Comparison of ENCODE assay signal across 17 cellular contexts in genomic region chr2:73956211-73956865, GRCh38. TPM values are rescaled to one million over a fixed set of nuclear protein-coding genes. Genes with fewer than 3 reads are reported as not detected.
A peak's percentile ranks its signal among the peaks of the same experiment; 100 is the strongest.
DNase-seq lines count a peak whose midpoint lies in the region; ATAC-seq, FAIRE-seq and TF ChIP-seq lines count a peak whose summit lies in the region.
"Had no signal": no experiment of that assay in that cellular context is flagged by ENCODE, and none has a peak within 500 bp of the region (broad histone marks: within the 10 kb centered on the region; RNA-seq: fewer than 3 reads in every experiment).

No MANE protein-coding gene starts in this region.

- no peak overlapping the region for H3K4me2 ChIP-seq in mesendoderm (ENCODE audit: low read length)

- no CpG with 5 or more reads among the region's 5 CpGs for WGBS in mesendoderm (ENCODE audit: extremely low coverage, insufficient coverage, low lambda C conversion rate)

- no peak for DNase-seq in stimulated activated naive CD8-positive, alpha-beta T cell treated with anti-CD3 and anti-CD28 coated beads, Interleukin-15, Interleukin-2, amounts not matched to agents 100 U/mL and 50 U/mL, for 24 hours
- peak; percentile 16 for DNase-seq in mesendoderm
- no peak for DNase-seq in kidney
- DNase-seq in HuH-7 (ENCODE audit: low spot score), result no peak
- no peak for DNase-seq in CD14-positive monocyte (ENCODE audit: low spot score)
- DNase-seq in HUDEP-2 (lab: John Stamatoyannopoulos, UW; ENCODE audit: unreplicated experiment in 76 of 76), result no peak
- DNase-seq: NCI-H146, NCI-H2081 treated with DMSO at 0.1 percent for 48 hours, NCI-H2227 treated with DMSO at 0.1 percent for 48 hours, NCI-H526 treated with DMSO at 0.1 percent for 48 hours, OCI-M1, SJCRH30 had no signal

- H2BK15ac ChIP-seq in mesendoderm (replicated peaks; ENCODE audit: low read depth), result no peak overlapping the region

- H2BK5ac ChIP-seq in mesendoderm (ENCODE audit: low read length), result no peak overlapping the region

- H3K23ac ChIP-seq in mesendoderm (ENCODE audit: low read length), result no peak overlapping the region

- H3K27me3 Mint-ChIP-seq in stimulated activated naive CD8-positive, alpha-beta T cell treated with anti-CD3 and anti-CD28 coated beads, Interleukin-15, Interleukin-2, amounts not matched to agents 100 ng/mL and 50 ng/mL, for 24 hours, result no peaks in the 10 kb centered on the region
- H3K27me3 Mint-ChIP-seq in activated T-helper 17 cell treated with anti-CD3 and anti-CD28 coated beads, Interleukin-2, amount 50 U/mL, for 72 hours, result no peaks in the 10 kb centered on the region
- H3K27me3 Mint-ChIP-seq in CD14-positive monocyte (ENCODE audit: low read depth in 3 of 3), result no peaks in the 10 kb centered on the region

- no peaks in the 10 kb centered on the region for H3K4me1 ChIP-seq in mesendoderm (ENCODE audit: control insufficient read depth, low read depth, low read length)
- H3K4me1 ChIP-seq in kidney (ENCODE audit: control insufficient read depth in 1 of 2, insufficient read depth in 1 of 2, low read depth in 1 of 2, low read length in 2 of 2), result peaks cover 0 to 2% of the 10 kb centered on the region in 2 donors
- H3K4me1 ChIP-seq: SJCRH30 had no signal

- no peak overlapping the region for H2AK5ac ChIP-seq in mesendoderm (ENCODE audit: low read length)

- peaks cover 7% of the 10 kb centered on the region for H3K36me3 ChIP-seq in mesendoderm (ENCODE audit: control insufficient read depth, insufficient read depth, low read length)
- peaks cover 18 to 51% of the 10 kb centered on the region in 2 donors for H3K36me3 ChIP-seq in kidney (ENCODE audit: control insufficient read depth in 1 of 2, insufficient read depth in 2 of 2, low read length in 2 of 2)

- no peak for FAIRE-seq in kidney (lab: Jason Lieb, UNC)
- FAIRE-seq: D721Med, H54 had no signal

- no peak overlapping the region for H3K4me3 Mint-ChIP-seq in stimulated activated naive CD8-positive, alpha-beta T cell treated with anti-CD3 and anti-CD28 coated beads, Interleukin-15, Interleukin-2, amounts not matched to agents 100 ng/mL and 50 ng/mL, for 24 hours
- H3K4me3 Mint-ChIP-seq in activated T-helper 17 cell treated with anti-CD3 and anti-CD28 coated beads, Interleukin-2, amount 50 U/mL, for 72 hours, result no peak overlapping the region
- H3K4me3 Mint-ChIP-seq in CD14-positive monocyte, result no peak overlapping the region

- no peaks in the 10 kb centered on the region for H3K9me3 ChIP-seq in kidney (ENCODE audit: control insufficient read depth in 1 of 2, low read length in 2 of 2)
- H3K9me3 ChIP-seq: SJCRH30 had no signal

- H3K79me2 ChIP-seq in mesendoderm (ENCODE audit: control insufficient read depth, insufficient read depth, low read length), result no peaks in the 10 kb centered on the region

- no peak overlapping the region for H3K4ac ChIP-seq in mesendoderm (ENCODE audit: low read depth, low read length)

- no peak overlapping the region for H2BK120ac ChIP-seq in mesendoderm (ENCODE audit: low read depth, low read length)

- H3K4me3 ChIP-seq in mesendoderm (ENCODE audit: low read length) (no peak overlapping the region), kidney (ENCODE audit: low read length in 2 of 2) (no peak overlapping the region)
- H3K4me3 ChIP-seq: SJCRH30 had no signal

- H3K4me1 Mint-ChIP-seq in stimulated activated naive CD8-positive, alpha-beta T cell treated with anti-CD3 and anti-CD28 coated beads, Interleukin-15, Interleukin-2, amounts not matched to agents 100 ng/mL and 50 ng/mL, for 24 hours (ENCODE audit: low read depth), result peaks cover 21% of the 10 kb centered on the region
- peaks cover 27% of the 10 kb centered on the region for H3K4me1 Mint-ChIP-seq in activated T-helper 17 cell treated with anti-CD3 and anti-CD28 coated beads, Interleukin-2, amount 50 U/mL, for 72 hours
- H3K4me1 Mint-ChIP-seq in CD14-positive monocyte, result peaks cover 21% of the 10 kb centered on the region

- H3K56ac ChIP-seq in mesendoderm (ENCODE audit: low read length), result no peak overlapping the region

- intact Hi-C loops in kidney (cut with DNase I), result no loop called here
- intact Hi-C loops in CD14-positive monocyte (cut with micrococcal nuclease), result no loop called here

- no peak for TF ChIP-seq CTCF in kidney (IDR thresholded peaks at IDR 0.05; ENCODE audit: borderline replicate concordance, extremely low read depth, insufficient read depth)
- TF ChIP-seq CTCF in CD14-positive monocyte (IDR thresholded peaks at IDR 0.05), result no peak

- no peak for ATAC-seq in stimulated activated naive CD8-positive, alpha-beta T cell treated with anti-CD3 and anti-CD28 coated beads, Interleukin-15, Interleukin-2, amounts not matched to agents 100 U/mL and 50 U/mL, for 24 hours
- ATAC-seq in activated T-helper 17 cell treated with anti-CD3 and anti-CD28 coated beads, Interleukin-2, amount 50 U/mL, for 72 hours (replicated peaks), result no peak

- H3K27me3 ChIP-seq in mesendoderm (ENCODE audit: insufficient read depth, low read length, poor library complexity), result no peaks in the 10 kb centered on the region
- H3K27me3 ChIP-seq: SJCRH30 had no signal

- no peak overlapping the region for H3K27ac ChIP-seq in mesendoderm (ENCODE audit: low read depth, low read length)
- no peak overlapping the region for H3K27ac ChIP-seq in kidney (ENCODE audit: low read depth in 2 of 2, low read length in 2 of 2)
- H3K27ac ChIP-seq: RWPE1, SJCRH30 had no signal

- H3K27ac Mint-ChIP-seq in stimulated activated naive CD8-positive, alpha-beta T cell treated with anti-CD3 and anti-CD28 coated beads, Interleukin-15, Interleukin-2, amounts not matched to agents 100 ng/mL and 50 ng/mL, for 24 hours, result peak overlapping the region; percentile 4
- H3K27ac Mint-ChIP-seq in activated T-helper 17 cell treated with anti-CD3 and anti-CD28 coated beads, Interleukin-2, amount 50 U/mL, for 72 hours, result peak overlapping the region; percentile 33
- H3K27ac Mint-ChIP-seq in CD14-positive monocyte, result no peak overlapping the region

- H3K79me1 ChIP-seq in mesendoderm (ENCODE audit: low read length), result peaks cover 4% of the 10 kb centered on the region

- no peak overlapping the region for H4K5ac ChIP-seq in mesendoderm (ENCODE audit: low read length)

- H3K9ac ChIP-seq in mesendoderm (ENCODE audit: low read length), result no peak overlapping the region
- no peak overlapping the region for H3K9ac ChIP-seq in kidney (ENCODE audit: low read length in 2 of 2)

- H3K18ac ChIP-seq in mesendoderm (ENCODE audit: low read length), result no peak overlapping the region

- no peak overlapping the region for H4K8ac ChIP-seq in mesendoderm (ENCODE audit: low read depth, low read length)

- no peaks in the 10 kb centered on the region for H3K9me3 Mint-ChIP-seq in stimulated activated naive CD8-positive, alpha-beta T cell treated with anti-CD3 and anti-CD28 coated beads, Interleukin-15, Interleukin-2, amounts not matched to agents 100 ng/mL and 50 ng/mL, for 24 hours
- H3K9me3 Mint-ChIP-seq in activated T-helper 17 cell treated with anti-CD3 and anti-CD28 coated beads, Interleukin-2, amount 50 U/mL, for 72 hours, result no peaks in the 10 kb centered on the region
- no peaks in the 10 kb centered on the region for H3K9me3 Mint-ChIP-seq in CD14-positive monocyte

- peaks cover 77% of the 10 kb centered on the region for H3K36me3 Mint-ChIP-seq in stimulated activated naive CD8-positive, alpha-beta T cell treated with anti-CD3 and anti-CD28 coated beads, Interleukin-15, Interleukin-2, amounts not matched to agents 100 ng/mL and 50 ng/mL, for 24 hours (ENCODE audit: low read depth)
- peaks cover 79% of the 10 kb centered on the region for H3K36me3 Mint-ChIP-seq in activated T-helper 17 cell treated with anti-CD3 and anti-CD28 coated beads, Interleukin-2, amount 50 U/mL, for 72 hours (ENCODE audit: low read depth)
- peaks cover 71 to 80% of the 10 kb centered on the region in 2 donors for H3K36me3 Mint-ChIP-seq in CD14-positive monocyte

RNA-seq across cellular contexts. Expression of gene TET3, which starts 28.4 kb away (rescaled TPM):
- total RNA-seq in activated T-helper 17 cell treated with anti-CD3 and anti-CD28 coated beads, Interleukin-2, amount 50 U/mL, for 72 hours, result 10 to 100 TPM; 15.1 to 42.6 TPM
- 7.5 TPM for polyA plus RNA-seq in mesendoderm (2013, experiment 1 of 2)
- 6.9 TPM for polyA plus RNA-seq in mesendoderm (2013, experiment 2 of 2)
- total RNA-seq in kidney, result 13.1 TPM
- 0.52 TPM for polyA plus RNA-seq in kidney (ENCODE audit: insufficient read depth, low read depth, low replicate concordance)
- polyA plus RNA-seq in CD14-positive monocyte, result 1 to 10 TPM in 1 of 2 donors, under 1 TPM in 1; 0.79 to 1.4 TPM

RNA-seq across cellular contexts. Expression of gene DGUOK, which starts 29.7 kb away (rescaled TPM):
- total RNA-seq in activated T-helper 17 cell treated with anti-CD3 and anti-CD28 coated beads, Interleukin-2, amount 50 U/mL, for 72 hours, result 10 to 100 TPM; 66.7 to 87.8 TPM
- 137 TPM for polyA plus RNA-seq in mesendoderm (2013, experiment 1 of 2)
- polyA plus RNA-seq in mesendoderm (2013, experiment 2 of 2), result 137 TPM
- total RNA-seq in kidney, result 44.4 TPM
- polyA plus RNA-seq in kidney (ENCODE audit: insufficient read depth, low read depth, low replicate concordance) (86.2 TPM), CD14-positive monocyte (100 to 1,000 TPM; 123 to 129 TPM)

Comparison
In these comparisons a context has a peak if more than half of its experiments do, and no peak if none do; other contexts are left out.
1. H3K27ac Mint-ChIP-seq: peak in stimulated activated naive CD8-positive, alpha-beta T cell treated with anti-CD3 and anti-CD28 coated beads, Interleukin-15, Interleukin-2, amounts not matched to agents 100 ng/mL and 50 ng/mL, for 24 hours (single experiment) and activated T-helper 17 cell treated with anti-CD3 and anti-CD28 coated beads, Interleukin-2, amount 50 U/mL, for 72 hours (single experiment); none in CD14-positive monocyte (0 of 7).